8 cellular contexts compared by ENCODE assay signal in genomic region chr5:90866333-90866732, GRCh38.
A peak's percentile ranks its signal among the peaks of the same experiment; 100 is the strongest.
DNase-seq lines count a peak whose midpoint lies in the region; ATAC-seq, FAIRE-seq and TF ChIP-seq lines count a peak whose summit lies in the region.

No MANE protein-coding gene starts in this region.

- H3K9me3 ChIP-seq in prostate gland: no peaks in the 10 kb centered on the region

- intact Hi-C loops in prostate gland (cut with DNase I): loop anchor here (2.0 to 5.0 kb wide), 3 partner anchors 231 to 551 kb away; no protein-coding TSS in a partner anchor

- no peaks in the 10 kb centered on the region for H3K27me3 ChIP-seq in prostate gland (replicated peaks; ENCODE audit: insufficient read depth)

- H3K36me3 ChIP-seq in prostate gland: no peaks in the 10 kb centered on the region

- peak; percentile 32 for DNase-seq in LHCN-M2 (ENCODE audit: low read depth)
- DNase-seq in fibroblast of pulmonary artery (ENCODE audit: low read depth): peak; percentile 53
- no peak for DNase-seq in prostate gland (ENCODE audit: low spot score)

- ATAC-seq in GM18498 (IDR thresholded peaks at IDR 0.05; ENCODE audit: unreplicated experiment): peak; percentile 69
- ATAC-seq in SK-N-SH treated with all-trans-retinoic acid at 6 μM for 48 hours: peak; percentile 84
- no peak for ATAC-seq in HG03045 (IDR thresholded peaks at IDR 0.05; ENCODE audit: unreplicated experiment)
- ATAC-seq in GM18520 (IDR thresholded peaks at IDR 0.05; ENCODE audit: unreplicated experiment): no peak

- no peaks in the 10 kb centered on the region for H3K4me1 ChIP-seq in prostate gland (replicated peaks)

- TF ChIP-seq POLR2A in prostate gland (IDR thresholded peaks at IDR 0.05): no peak

- no peak overlapping the region for H3K27ac ChIP-seq in prostate gland

- FAIRE-seq in A204.1 (lab: Jason Lieb, UNC): peak; percentile 94

- H3K4me3 ChIP-seq in fibroblast of pulmonary artery (replicated peaks; ENCODE audit: low read depth, low read length): no peak overlapping the region
- H3K4me3 ChIP-seq in prostate gland: no peak overlapping the region

- TF ChIP-seq CTCF in fibroblast of pulmonary artery (IDR thresholded peaks at IDR 0.05; ENCODE audit: low read length, missing control alignments): peak; percentile 40
- TF ChIP-seq CTCF in prostate gland (IDR thresholded peaks at IDR 0.05): peak in 3 of 4 experiments; percentile 42 to 70 (median 59)

- 5% methylated on average over 2 of the region's 2 CpGs for WGBS in prostate gland

TF ChIP-seq in SK-N-SH treated with all-trans-retinoic acid at 6 μM for 48 hours, 23 proteins besides CTCF, POLR2A, EP300 and RAD21:
- TF ChIP-seq POU6F1 (CRISPR knock-in tag; IDR thresholded peaks at IDR 0.05; ENCODE audit: borderline replicate concordance, low read depth): no peak
- no peak for TF ChIP-seq ZNF8 (CRISPR knock-in tag; IDR thresholded peaks at IDR 0.05)
- no peak for TF ChIP-seq CREB5 (CRISPR knock-in tag; IDR thresholded peaks at IDR 0.05; ENCODE audit: low read depth)
- TF ChIP-seq ESRRG (CRISPR knock-in tag; IDR thresholded peaks at IDR 0.05): no peak
- TF ChIP-seq TSHZ2 (CRISPR knock-in tag; IDR thresholded peaks at IDR 0.05): no peak
- TF ChIP-seq TCF4 (CRISPR knock-in tag; IDR thresholded peaks at IDR 0.05; ENCODE audit: borderline replicate concordance): no peak
- no peak for TF ChIP-seq OSR1 (CRISPR knock-in tag; IDR thresholded peaks at IDR 0.05)
- TF ChIP-seq PATZ1 (CRISPR knock-in tag; IDR thresholded peaks at IDR 0.05; ENCODE audit: borderline replicate concordance): no peak
- TF ChIP-seq GLIS3 (CRISPR knock-in tag; IDR thresholded peaks at IDR 0.05): no peak
- TF ChIP-seq CSRNP3 (CRISPR knock-in tag; IDR thresholded peaks at IDR 0.05): no peak

Comparison
In these comparisons a context has a peak if more than half of its experiments do, and no peak if none do; other contexts are left out.
1. ATAC-seq: peak in GM18498 (single experiment) and SK-N-SH treated with all-trans-retinoic acid at 6 μM for 48 hours (single experiment); none in HG03045 (single experiment) and GM18520 (single experiment).